10 cellular contexts compared by ENCODE assay signal in genomic region chr1:231828182-231828920, GRCh38.
A peak's percentile ranks its signal among the peaks of the same experiment; 100 is the strongest.
DNase-seq lines count a peak whose midpoint lies in the region; ATAC-seq and TF ChIP-seq lines count a peak whose summit lies in the region.
"Had no signal": no experiment of that assay in that cellular context is flagged by ENCODE, and none has a peak within 500 bp of the region (broad histone marks: within the 10 kb centered on the region; RNA-seq: fewer than 3 reads in every experiment).

No MANE protein-coding gene starts in this region.

- H3K27ac ChIP-seq in HCT116 (ENCODE audit: low read depth, low read length), result peak overlapping the region; percentile 33; the same call in 1 of the 2 replicates
- H3K27ac ChIP-seq: stomach had no signal

- intact Hi-C loops in HCT116 (cut with micrococcal nuclease), result no loop called here

- no peaks in the 10 kb centered on the region for H3K9me3 ChIP-seq in HCT116 (ENCODE audit: control insufficient read depth in 1 of 2, insufficient read depth in 1 of 2, low read depth in 1 of 2, low read length in 2 of 2)
- H3K9me3 ChIP-seq: stomach had no signal

- H3K9me2 ChIP-seq in HCT116 (ENCODE audit: insufficient read depth), result no peaks in the 10 kb centered on the region

- POLR2A ChIA-PET in HCT116 (lab: Charles Lee), result no interaction called here

- in situ Hi-C loops in SK-MEL-5 (cut with HindIII; ENCODE audit: low pct_unique_long_range_greater_than_20kb, low sequenced_read_pairs), result no loop called here

- H3K36me3 ChIP-seq in HCT116 (ENCODE audit: control insufficient read depth in 1 of 2, insufficient read depth in 2 of 2, low read length in 2 of 2), result no peaks in the 10 kb centered on the region
- H3K36me3 ChIP-seq: stomach had no signal

- peak; percentile 60 for DNase-seq in HCT116 (ENCODE audit: low read depth, low spot score)
- DNase-seq in SK-MEL-5 (ENCODE audit: low read depth, low spot score), result peak; percentile 42
- DNase-seq in fibroblast of the conjunctiva (ENCODE audit: low read depth), result peak; percentile 92
- peak; percentile 97 for DNase-seq in skeletal muscle cell (ENCODE audit: low read depth)
- no peak for DNase-seq in epidermal melanocyte (ENCODE audit: insufficient read length, low spot score)
- no peak for DNase-seq in Kasumi-1 (lab: John Stamatoyannopoulos, UW)
- DNase-seq: activated CD4-positive, alpha-beta T cell treated with anti-CD3 and anti-CD28 coated beads, Interleukin-2, amount 10 ng/mL, durations not matched to agents 7 days and 5 days; stimulated activated CD4-positive, alpha-beta T cell treated with anti-CD3 and anti-CD28 coated beads, Interleukin-12 subunit alpha, Interleukin-12 subunit beta, amount 100 ng/mL, for 4 hours; stomach had no signal

- no peaks in the 10 kb centered on the region for H4K20me1 ChIP-seq in HCT116 (ENCODE audit: insufficient read depth)

- TF ChIP-seq RAD21 in HCT116 (IDR thresholded peaks at IDR 0.05; ENCODE audit: low read depth), result no peak

- H3K4me2 ChIP-seq in HCT116 (ENCODE audit: low read length), result peak overlapping the region; percentile 54

- BruUV-seq in HCT116 (replicated peaks; lab: Mats Ljungman, UMichigan), result no TSS peak

- peak overlapping the region; percentile 35 for H2AFZ ChIP-seq in HCT116 (ENCODE audit: low read depth, low read length, poor library complexity, severe bottlenecking)

- no peaks in the 10 kb centered on the region for H3K79me2 ChIP-seq in HCT116 (ENCODE audit: insufficient read depth, low read length)

- no peak overlapping the region for H3K9ac ChIP-seq in HCT116 (ENCODE audit: low read length)

- CTCF ChIA-PET in HCT116 (lab: Charles Lee), result no interaction called here

- no peak for TF ChIP-seq CTCF in HCT116 (IDR thresholded peaks at IDR 0.05 in 2 of 3, conservative IDR thresholded peaks at IDR 0.05 in 1 of 3; ENCODE audit: borderline replicate concordance in 1 of 3, insufficient read depth in 1 of 3, low read depth in 2 of 3, low read length in 2 of 3)

- TF ChIP-seq POLR2A in HCT116 (IDR thresholded peaks at IDR 0.05; ENCODE audit: borderline replicate concordance, extremely low read depth, insufficient read depth, insufficient read length), result no peak

- ATAC-seq in HCT116, result peak; percentile 86
- ATAC-seq in GM18520 (IDR thresholded peaks at IDR 0.05; ENCODE audit: unreplicated experiment), result no peak

- H3K4me3 ChIP-seq in HCT116 (replicated peaks in 1 of 2; ENCODE audit: low read depth in 1 of 2, low read length in 2 of 2) (peak overlapping the region in 1 of 2 experiments; percentile 9; a peak in 2 of 4 replicates), skeletal muscle cell (ENCODE audit: low read depth, low read length) (no peak overlapping the region)
- H3K4me3 ChIP-seq: stomach had no signal

- RAD21 ChIA-PET in HCT116 (lab: Charles Lee; ENCODE audit: low non-redundant PET in 1 of 2, low total read pairs in 2 of 2, uncharacterized antibody in 2 of 2, unreplicated experiment in 2 of 2), result no interaction called here

- H3K27me3 ChIP-seq in HCT116 (ENCODE audit: insufficient read depth, low read length), result no peaks in the 10 kb centered on the region
- H3K27me3 ChIP-seq: stomach had no signal

- peaks cover 21 to 24% of the 10 kb centered on the region in 2 experiments for H3K4me1 ChIP-seq in HCT116 (ENCODE audit: control insufficient read depth in 1 of 2, insufficient read depth in 2 of 2, low read length in 2 of 2)

TF ChIP-seq in HCT116, 20 proteins besides CTCF, POLR2A, EP300 and RAD21:
- TF ChIP-seq CBX3 (IDR thresholded peaks at IDR 0.05; ENCODE audit: low read depth) (no peak), SP1 (IDR thresholded peaks at IDR 0.05; ENCODE audit: low read depth) (no peak), POLR2AphosphoS5 (IDR thresholded peaks at IDR 0.05; ENCODE audit: low read depth, low read length) (no peak), SIN3A (IDR thresholded peaks at IDR 0.05; ENCODE audit: low read depth) (no peak), CEBPB (IDR thresholded peaks at IDR 0.05; ENCODE audit: low read depth) (no peak), YY1 (IDR thresholded peaks at IDR 0.05; ENCODE audit: extremely low read depth, insufficient replicate concordance, low read depth, low read length) (no peak), TCF7L2 (IDR thresholded peaks at IDR 0.05; ENCODE audit: borderline replicate concordance, extremely low read depth, insufficient read depth, insufficient read length) (no peak), EZH2 (IDR thresholded peaks at IDR 0.05) (no peak), FOSL1 (IDR thresholded peaks at IDR 0.05; ENCODE audit: low read depth) (no peak; the same call in 1 of the 2 replicates), MAX (IDR thresholded peaks at IDR 0.05) (no peak), ZBTB33 (IDR thresholded peaks at IDR 0.05; ENCODE audit: extremely low read depth, insufficient replicate concordance, low read length) (no peak), EZH2phosphoT487 (IDR thresholded peaks at IDR 0.05; ENCODE audit: borderline replicate concordance) (no peak), ATF3 (IDR thresholded peaks at IDR 0.05) (no peak), ZFX (IDR thresholded peaks at IDR 0.05) (no peak), JUND (IDR thresholded peaks at IDR 0.05) (no peak), SRF (IDR thresholded peaks at IDR 0.05; ENCODE audit: low read depth) (no peak), ELF1 (IDR thresholded peaks at IDR 0.05; ENCODE audit: borderline replicate concordance, low read depth) (no peak), ZNF274 (IDR thresholded peaks at IDR 0.05; ENCODE audit: low read depth, low read length) (no peak), EGR1 (IDR thresholded peaks at IDR 0.05; ENCODE audit: low read depth) (no peak), REST (IDR thresholded peaks at IDR 0.05; ENCODE audit: low read depth) (no peak)
TF ChIP-seq in HCT116: peak in this region for 0.

Comparison
In these comparisons a context has a peak if more than half of its experiments do, and no peak if none do; other contexts are left out.
1. DNase-seq: peak in HCT116 (single experiment), SK-MEL-5 (single experiment), fibroblast of the conjunctiva (single experiment) and skeletal muscle cell (single experiment); none in epidermal melanocyte (single experiment) and Kasumi-1 (0 of 2).